22 cellular contexts compared by ENCODE assay signal in the genomic region with DNA sequence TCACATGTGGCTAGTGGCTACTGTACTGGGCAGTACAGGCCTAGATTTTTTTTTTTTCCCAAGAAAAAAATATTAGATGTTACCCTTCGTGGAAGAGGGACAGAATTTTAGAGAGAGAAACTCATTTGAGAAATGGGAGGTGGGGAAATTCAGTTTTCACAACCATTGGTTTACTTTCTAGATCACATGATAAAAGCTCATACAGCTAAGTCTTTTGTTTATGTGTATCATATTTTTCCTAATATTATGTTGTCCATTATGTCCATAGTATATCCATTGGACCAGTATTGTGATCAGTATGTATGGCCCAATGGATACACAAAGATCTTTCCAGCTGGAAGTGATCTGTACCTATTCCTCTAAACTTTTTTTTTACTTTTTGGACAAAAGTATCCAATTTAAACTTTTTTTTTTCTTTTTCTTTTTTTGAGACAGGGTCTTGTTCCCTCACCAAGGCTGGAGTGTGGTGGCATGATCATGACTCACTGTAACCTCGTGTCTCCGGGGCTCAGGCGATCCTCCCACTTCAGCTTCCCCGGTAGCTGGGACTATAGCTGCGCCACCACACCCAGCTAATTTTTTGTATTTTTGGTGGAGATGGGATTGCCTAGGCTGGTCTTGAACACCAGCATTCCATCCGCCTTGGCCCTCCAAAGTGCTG. TPM values are rescaled to one million over a fixed set of nuclear protein-coding genes. Genes with fewer than 3 reads are reported as not detected.
DNase-seq lines count a peak whose midpoint lies in the region; ATAC-seq, FAIRE-seq and TF ChIP-seq lines count a peak whose summit lies in the region.
"Had no signal": no experiment of that assay in that cellular context is flagged by ENCODE, and none has a peak within 500 bp of the region (broad histone marks: within the 10 kb centered on the region; RNA-seq: fewer than 3 reads in every experiment).

No MANE protein-coding gene starts in this region.

- H3K9me3 ChIP-seq in IMR-90 (ENCODE audit: control insufficient read depth, insufficient read depth, low read length) (no peaks in the 10 kb centered on the region), keratinocyte (ENCODE audit: control insufficient read depth, low read depth, low read length) (no peaks in the 10 kb centered on the region)
- H3K9me3 ChIP-seq: A549, colonic mucosa, upper lobe of left lung had no signal

- H3K79me1 ChIP-seq in IMR-90 (ENCODE audit: low read depth in 1 of 2, low read length in 2 of 2) = peaks cover 0 to 22% of the 10 kb centered on the region in 2 experiments; a peak in 2 of 4 replicates

- H3K4me1 ChIP-seq in IMR-90 (ENCODE audit: control insufficient read depth, insufficient read depth, low read length) = peaks cover 6% of the 10 kb centered on the region
- peaks cover 39% of the 10 kb centered on the region for H3K4me1 ChIP-seq in keratinocyte (ENCODE audit: control insufficient read depth, extremely low read depth, insufficient read depth, low read length)

- peaks cover 12% of the 10 kb centered on the region for H3K36me3 ChIP-seq in IMR-90 (ENCODE audit: control insufficient read depth, insufficient read depth, low read length)
- peaks cover 4 to 16% of the 10 kb centered on the region in 2 experiments for H3K36me3 ChIP-seq in keratinocyte (ENCODE audit: control insufficient read depth in 2 of 2, extremely low read depth in 1 of 2, insufficient read depth in 2 of 2, low read length in 2 of 2)
- no peaks in the 10 kb centered on the region for H3K36me3 ChIP-seq in H7 (replicated peaks; ENCODE audit: control insufficient read depth, insufficient read depth, low read length)
- H3K36me3 ChIP-seq: colonic mucosa had no signal

- H4K5ac ChIP-seq in IMR-90 (ENCODE audit: low read depth, low read length) = no peak overlapping the region

- H3K4me2 ChIP-seq in IMR-90 (ENCODE audit: low read depth, low read length) (no peak overlapping the region), keratinocyte (ENCODE audit: control insufficient read depth, extremely low read depth, insufficient read depth, low read depth, low read length) (peak overlapping the region; percentile 16)

- H4K91ac ChIP-seq in IMR-90 (ENCODE audit: insufficient read depth, low read depth, low read length) = no peak overlapping the region

- H3K4ac ChIP-seq in IMR-90 (ENCODE audit: low read depth, low read length) = no peak overlapping the region

- intact Hi-C loops in IMR-90 (cut with micrococcal nuclease) = loop anchor here (5.0 kb wide), 1 partner anchor 89 kb away; the partner anchor contains the start of gene FLNC

- no peak overlapping the region for H2BK15ac ChIP-seq in IMR-90 (ENCODE audit: low read depth, low read length)

- in situ Hi-C loops in IMR-90 (cut with MboI; ENCODE audit: low sequenced_read_pairs) = no loop called here

- no peak overlapping the region for H4K8ac ChIP-seq in IMR-90 (ENCODE audit: low read depth in 2 of 2, low read length in 2 of 2)

- no peak overlapping the region for H2AFZ ChIP-seq in IMR-90 (replicated peaks; ENCODE audit: low read length, poor library complexity)
- no peak overlapping the region for H2AFZ ChIP-seq in keratinocyte (ENCODE audit: control insufficient read depth, low read length)

- no peak overlapping the region for H3K56ac ChIP-seq in IMR-90 (ENCODE audit: extremely low read depth, insufficient read depth, low read length)

- ATAC-seq in IMR-90 (ENCODE audit: low read depth) = no peak
- ATAC-seq: A549 had no signal

- TF ChIP-seq RAD21 in IMR-90 (IDR thresholded peaks at IDR 0.05; ENCODE audit: low read length) = no peak

- TF ChIP-seq CTCF in IMR-90 (conservative IDR thresholded peaks at IDR 0.05; ENCODE audit: low read depth, low read length) = no peak
- no peak for TF ChIP-seq CTCF in keratinocyte (optimal IDR thresholded peaks at IDR 0.05 in 1 of 3, IDR thresholded peaks at IDR 0.05 in 1 of 3, conservative IDR thresholded peaks at IDR 0.05 in 1 of 3; ENCODE audit: extremely low read depth in 1 of 3, insufficient read depth in 2 of 3, low read length in 3 of 3)

- H3K14ac ChIP-seq in IMR-90 (replicated peaks; ENCODE audit: low read depth, low read length) = no peak overlapping the region

- peak overlapping the region; percentile 2; the same call in 1 of the 2 replicates for H2AK5ac ChIP-seq in IMR-90 (ENCODE audit: low read depth, low read length)

- H2AK9ac ChIP-seq in IMR-90 (replicated peaks; ENCODE audit: low read depth, low read length, poor library complexity) = no peak overlapping the region

- CTCF ChIA-PET in IMR-90 (lab: Yijun Ruan, JAX) = interaction anchor here (0.7 kb wide), 1 partner anchor 32 kb away, joined by 6 read pairs; the partner anchor contains the start of gene OPN1SW

- FAIRE-seq in keratinocyte (lab: Jason Lieb, UNC) = no peak
- FAIRE-seq: A549, endothelial cell of umbilical vein had no signal

- no peak overlapping the region for H2BK120ac ChIP-seq in IMR-90 (ENCODE audit: low read depth, low read length)

- H4K20me1 ChIP-seq in IMR-90 (ENCODE audit: insufficient read depth, low read length) (peaks cover 90% of the 10 kb centered on the region), keratinocyte (ENCODE audit: control insufficient read depth, extremely low read depth, insufficient read depth, low read length) (peaks cover 55% of the 10 kb centered on the region)

- H3K27ac ChIP-seq in IMR-90 (ENCODE audit: insufficient read depth, low read length) (no peak overlapping the region), keratinocyte (ENCODE audit: control insufficient read depth, insufficient read depth, low read length) (no peak overlapping the region)
- H3K27ac ChIP-seq: A549, colonic mucosa, upper lobe of left lung had no signal

- no peak overlapping the region for H2BK20ac ChIP-seq in IMR-90 (ENCODE audit: low read depth, low read length)

- POLR2A ChIA-PET in IMR-90 (lab: Charles Lee; ENCODE audit: unreplicated experiment) = interaction anchor here (0.7 kb wide), 2 partner anchors 8 to 337 kb away, joined by 4 to 5 read pairs; no protein-coding TSS in a partner anchor

- no TSS peak for BruUV-seq in IMR-90 (replicated peaks; lab: Mats Ljungman, UMichigan)

- H3K79me2 ChIP-seq in keratinocyte (ENCODE audit: control insufficient read depth, insufficient read depth, low read length) = peaks cover 92% of the 10 kb centered on the region

- peaks cover 18% of the 10 kb centered on the region for H3K9me1 ChIP-seq in IMR-90 (ENCODE audit: insufficient read depth, low read length)
- H3K9me1 ChIP-seq in keratinocyte (ENCODE audit: control insufficient read depth, extremely low read depth, insufficient read depth, low read length) = no peaks in the 10 kb centered on the region

- H3K18ac ChIP-seq in IMR-90 (ENCODE audit: low read depth, low read length) = no peak overlapping the region

- no peak for TF ChIP-seq POLR2A in IMR-90 (IDR thresholded peaks at IDR 0.05; ENCODE audit: low read depth, low read length)

- dilution Hi-C loops in IMR-90 (cut with HindIII; ENCODE audit: low sequenced_read_pairs, unreplicated experiment) = no loop called here
- dilution Hi-C loops in keratinocyte (cut with MboI; ENCODE audit: extremely low pct_ligation_motif_present, low sequenced_read_pairs) = no loop called here

- H3K4me3 ChIP-seq in IMR-90 (ENCODE audit: insufficient read depth, low read depth, low read length) (no peak overlapping the region), keratinocyte (ENCODE audit: control insufficient read depth in 2 of 3, extremely low read depth in 1 of 3, insufficient read depth in 2 of 3, low read depth in 1 of 3, low read length in 3 of 3) (no peak overlapping the region), H7 (ENCODE audit: insufficient read depth, low read depth, low read length) (no peak overlapping the region)
- H3K4me3 ChIP-seq: A549, colonic mucosa, upper lobe of left lung had no signal

- WGBS in IMR-90 (ENCODE audit: extremely low coverage in 2 of 2, insufficient read length in 1 of 2), 2 experiments = 100% methylated on average over 1 of the region's 7 CpGs; no CpG with 5 or more reads in 1 of the 2 experiments

- H3K9ac ChIP-seq in IMR-90 (ENCODE audit: low read depth, low read length) (no peak overlapping the region), keratinocyte (ENCODE audit: control insufficient read depth, extremely low read depth, insufficient read depth, low read length) (no peak overlapping the region)

- H3K23ac ChIP-seq in IMR-90 (ENCODE audit: low read depth, low read length) = no peak overlapping the region

- H3K27me3 ChIP-seq in IMR-90 (ENCODE audit: control insufficient read depth, insufficient read depth, low read length) (no peaks in the 10 kb centered on the region), keratinocyte (ENCODE audit: control insufficient read depth, extremely low read depth, insufficient read depth, low read length) (no peaks in the 10 kb centered on the region), H7 (ENCODE audit: control insufficient read depth, insufficient read depth, low read length) (no peaks in the 10 kb centered on the region)
- H3K27me3 ChIP-seq: colonic mucosa, upper lobe of left lung had no signal

- H2BK5ac ChIP-seq in IMR-90 (ENCODE audit: low read depth, low read length, poor library complexity, severe bottlenecking) = no peak overlapping the region

- peak; percentile 42 for DNase-seq in A172 (ENCODE audit: low spot score)
- no peak for DNase-seq in IMR-90
- DNase-seq in astrocyte of the hippocampus (ENCODE audit: low read depth, low spot score) = peak; percentile 23
- DNase-seq in keratinocyte (ENCODE audit: low read depth, low spot score) = no peak
- no peak for DNase-seq in kidney glomerular epithelial cell (lab: John Stamatoyannopoulos, UW)
- no peak for DNase-seq in DMS153 treated with DMSO at 0.1 percent for 48 hours (lab: John Stamatoyannopoulos, UW; ENCODE audit: unreplicated experiment)
- DNase-seq in H7 = no peak
- no peak for DNase-seq in NCI-H82 (lab: John Stamatoyannopoulos, UW)
- DNase-seq: activated CD4-positive, alpha-beta T cell treated with anti-CD3 and anti-CD28 coated beads for 4 hours; activated gamma-delta T cell treated with Interleukin-2 at 50 U/mL for 16 hours; anterior cingulate cortex; CD4-positive, CD25-positive, alpha-beta regulatory T cell; colonic mucosa; islet precursor cell; NCI-H1694 treated with DMSO at 0.1 percent for 48 hours; stimulated activated CD4-positive, alpha-beta T cell treated with anti-CD3 and anti-CD28 coated beads, Interleukin-15, amount 100 ng/mL, for 24 hours; stimulated activated naive CD4-positive, alpha-beta T cell; T1000 had no signal

RNA-seq across cellular contexts. Expression of gene CALU, which starts 4.1 kb away (rescaled TPM):
- total RNA-seq in A172 (2014; rRNA removed; shearing (Covaris generic)) = 420 and 457 TPM in 2 replicates
- total RNA-seq in IMR-90 (2012; rRNA removed) = 421 and 914 TPM in 2 replicates
- 426 and 525 TPM in 2 replicates for polyA plus RNA-seq in IMR-90 (2012; rRNA removed)
- polyA plus RNA-seq in IMR-90 (2012; cell fraction: cytosol; rRNA removed) = 91.7 and 135 TPM in 2 replicates
- polyA plus RNA-seq in IMR-90 (2012; cell fraction: nucleus; rRNA removed; ENCODE audit: low replicate concordance) = 22.2 and 179 TPM in 2 replicates
- 96.0 to 188 TPM (median 155 TPM) in 3 replicates for polyA plus RNA-seq in keratinocyte
- polyA plus RNA-seq in keratinocyte (2011; ENCODE audit: low read depth) = 183 TPM
- 47.9 and 86.0 TPM in 2 replicates for polyA plus RNA-seq in keratinocyte (2011; cell fraction: cytosol; rRNA removed)
- 166 and 224 TPM in 2 replicates for polyA plus RNA-seq in keratinocyte (2011; cell fraction: nucleus; rRNA removed)
- 43.9 and 203 TPM in 2 replicates for polyA plus RNA-seq in keratinocyte (2012; ENCODE audit: low replicate concordance)
- 29.3 to 93.0 TPM (median 53.0 TPM) in 3 replicates for polyA minus RNA-seq in keratinocyte
- polyA minus RNA-seq in keratinocyte (2011; cell fraction: cytosol; rRNA and poly(A)+ RNA removed) = 58.9 TPM
- 88.5 and 196 TPM in 2 replicates for polyA minus RNA-seq in keratinocyte (2011; cell fraction: nucleus; rRNA and poly(A)+ RNA removed)
- 147 and 169 TPM in 2 replicates for total RNA-seq in H7 (2014; rRNA removed; shearing (Covaris generic))

RNA-seq across cellular contexts. Expression of gene OPN1SW, which starts 32.4 kb away (rescaled TPM):
- not detected in 2 replicates for total RNA-seq in A172 (2014; rRNA removed; shearing (Covaris generic))
- total RNA-seq in IMR-90 (2012; rRNA removed) = not detected in 2 replicates
- polyA plus RNA-seq in IMR-90 (2012; rRNA removed) = not detected in 2 replicates
- polyA plus RNA-seq in IMR-90 (2012; cell fraction: cytosol; rRNA removed) = 0.04 TPM in 1 of 2 replicates, not detected in the other
- not detected in 2 replicates for polyA plus RNA-seq in IMR-90 (2012; cell fraction: nucleus; rRNA removed; ENCODE audit: low replicate concordance)
- not detected in 3 replicates for polyA plus RNA-seq in keratinocyte
- polyA plus RNA-seq in keratinocyte (2011; ENCODE audit: low read depth) = not detected
- polyA plus RNA-seq in keratinocyte (2011; cell fraction: cytosol; rRNA removed) = not detected in 2 replicates
- not detected in 2 replicates for polyA plus RNA-seq in keratinocyte (2011; cell fraction: nucleus; rRNA removed)
- not detected in 2 replicates for polyA plus RNA-seq in keratinocyte (2012; ENCODE audit: low replicate concordance)
- not detected in 3 replicates for polyA minus RNA-seq in keratinocyte
- polyA minus RNA-seq in keratinocyte (2011; cell fraction: cytosol; rRNA and poly(A)+ RNA removed) = not detected
- not detected in 2 replicates for polyA minus RNA-seq in keratinocyte (2011; cell fraction: nucleus; rRNA and poly(A)+ RNA removed)
- not detected in 2 replicates for total RNA-seq in H7 (2014; rRNA removed; shearing (Covaris generic))
- total RNA-seq: CD4-positive, CD25-positive, alpha-beta regulatory T cell; colonic mucosa; endothelial cell of umbilical vein; M059J; upper lobe of left lung had no signal
- polyA plus RNA-seq: A549; CD4-positive, CD25-positive, alpha-beta regulatory T cell; endothelial cell of umbilical vein had no signal

RNA-seq across cellular contexts. Expression of gene CCDC136, which starts 48.5 kb away (rescaled TPM):
- 5.3 and 7.0 TPM in 2 replicates for total RNA-seq in A172 (2014; rRNA removed; shearing (Covaris generic))
- 7.7 and 8.3 TPM in 2 replicates for total RNA-seq in IMR-90 (2012; rRNA removed)
- polyA plus RNA-seq in IMR-90 (2012; rRNA removed) (15.1 and 18.0 TPM in 2 replicates), keratinocyte (0.84 to 1.6 TPM (median 1.5 TPM) in 3 replicates)
- 5.3 and 5.9 TPM in 2 replicates for polyA plus RNA-seq in IMR-90 (2012; cell fraction: cytosol; rRNA removed)
- polyA plus RNA-seq in IMR-90 (2012; cell fraction: nucleus; rRNA removed; ENCODE audit: low replicate concordance) = 41.0 and 106 TPM in 2 replicates
- 0.29 TPM for polyA plus RNA-seq in keratinocyte (2011; ENCODE audit: low read depth)
- 0.52 and 0.64 TPM in 2 replicates for polyA plus RNA-seq in keratinocyte (2011; cell fraction: cytosol; rRNA removed)
- 4.4 and 5.1 TPM in 2 replicates for polyA plus RNA-seq in keratinocyte (2011; cell fraction: nucleus; rRNA removed)
- polyA plus RNA-seq in keratinocyte (2012; ENCODE audit: low replicate concordance) = 0.11 and 0.50 TPM in 2 replicates
- 1.0 to 1.9 TPM (median 1.8 TPM) in 3 replicates for polyA minus RNA-seq in keratinocyte
- not detected for polyA minus RNA-seq in keratinocyte (2011; cell fraction: cytosol; rRNA and poly(A)+ RNA removed)
- 2.5 and 3.4 TPM in 2 replicates for polyA minus RNA-seq in keratinocyte (2011; cell fraction: nucleus; rRNA and poly(A)+ RNA removed)
- total RNA-seq in H7 (2014; rRNA removed; shearing (Covaris generic)) = 9.7 and 14.7 TPM in 2 replicates

Comparison
In these comparisons a context has a peak if more than half of its experiments do, and no peak if none do; other contexts are left out.
1. DNase-seq: peak in A172 (single experiment) and astrocyte of the hippocampus (single experiment); none in IMR-90 (single experiment), keratinocyte (single experiment), kidney glomerular epithelial cell (single experiment), DMS153 treated with DMSO at 0.1 percent for 48 hours (single experiment), H7 (single experiment) and NCI-H82 (single experiment).